14 cellular contexts compared by ENCODE assay signal in the genomic region with DNA sequence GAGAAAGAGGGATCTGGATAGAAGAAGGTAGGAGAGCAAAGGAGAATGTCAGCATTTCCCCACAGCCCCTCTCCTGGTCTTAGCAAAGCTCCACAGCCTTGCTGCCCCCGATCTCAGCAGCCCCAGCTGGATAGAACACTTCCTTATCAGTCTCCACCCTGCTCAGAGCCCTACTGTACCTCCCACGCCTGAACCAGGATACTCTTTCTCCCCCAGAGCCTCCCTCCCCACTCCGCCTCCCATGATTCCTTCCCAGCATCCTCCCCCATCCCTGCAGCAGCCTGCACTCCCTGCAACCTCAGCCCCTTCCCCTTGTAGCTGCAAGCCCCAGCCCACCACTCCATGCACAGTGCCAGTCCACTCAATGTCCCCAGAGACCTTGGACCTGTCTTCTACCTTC.
"Had no signal": no experiment of that assay in that cellular context is flagged by ENCODE, and none has a peak within 500 bp of the region (broad histone marks: within the 10 kb centered on the region; RNA-seq: fewer than 3 reads in every experiment).

No MANE protein-coding gene starts in this region.

- H3K4me3 ChIP-seq: adrenal gland, heart right ventricle, vagina had no signal

- H3K27me3 ChIP-seq: adrenal gland, vagina had no signal

- H3K9me3 ChIP-seq: adrenal gland, heart right ventricle, vagina had no signal

- ATAC-seq: activated naive CD4-positive, alpha-beta T cell treated with anti-CD3 and anti-CD28 coated beads, Interleukin-2, amount 50 U/mL, for 72 hours had no signal

- H3K36me3 ChIP-seq: adrenal gland, heart right ventricle, vagina had no signal

- DNase-seq: activated CD4-positive, alpha-beta T cell treated with anti-CD3 and anti-CD28 coated beads, Interleukin-2, amount 50 U/mL, for 4 hours; activated gamma-delta T cell treated with Interleukin-2 at 50 U/mL for 16 hours; adrenal gland; cerebellar nuclear complex; cortex of kidney; effector CD4-positive, alpha-beta T cell; heart right ventricle; stimulated activated CD4-positive, alpha-beta T cell treated with anti-CD3 and anti-CD28 coated beads, Interleukin-12 subunit alpha, Interleukin-12 subunit beta, amount 100 ng/mL, for 4 hours; stimulated activated CD4-positive, alpha-beta T cell treated with anti-CD3 and anti-CD28 coated beads, Interleukin-2, amount 100 ng/mL, for 24 hours; T1000; trophoblast cell had no signal

- FAIRE-seq: bronchial epithelial cell had no signal

- H3K4me1 ChIP-seq: adrenal gland, heart right ventricle, vagina had no signal

- H3K27ac ChIP-seq: adrenal gland, heart right ventricle, vagina had no signal
